2 cellular contexts compared by ENCODE assay signal in the genomic region with DNA sequence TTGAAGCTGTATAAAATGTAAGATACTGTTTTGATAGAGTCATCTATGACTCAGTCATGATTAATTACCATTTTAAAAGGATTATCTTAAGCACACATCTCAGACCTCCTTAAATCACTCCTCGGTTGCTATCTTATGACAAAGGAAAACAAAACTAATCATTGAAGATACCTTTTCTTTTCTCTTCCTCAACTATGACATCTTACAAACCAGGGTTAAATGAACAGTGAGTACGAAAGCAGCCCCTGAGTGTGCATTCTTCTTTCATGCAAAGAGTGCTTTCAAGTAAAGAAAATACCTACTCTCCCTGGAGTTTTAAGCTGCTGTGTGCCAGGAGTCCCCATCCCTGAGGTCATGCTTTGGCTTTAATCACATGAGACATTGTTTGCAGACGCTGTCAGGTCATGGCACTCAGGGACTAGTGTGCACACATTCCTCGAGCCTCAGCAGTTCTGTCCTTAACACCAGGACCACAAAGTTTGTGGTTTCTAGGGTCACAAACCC.
A peak's percentile ranks its signal among the peaks of the same experiment; 100 is the strongest.
TF ChIP-seq lines count a peak whose summit lies in the region.

No MANE protein-coding gene starts in this region.

TF ChIP-seq in HepG2, 621 proteins besides CTCF, POLR2A, EP300 and RAD21 (continues in another document):
- TF ChIP-seq ZNF781 (CRISPR knock-in tag; IDR thresholded peaks at IDR 0.05; ENCODE audit: borderline replicate concordance, not compliant biosample characterization): no peak
- no peak for TF ChIP-seq KMT2B (CRISPR knock-in tag; IDR thresholded peaks at IDR 0.05)
- TF ChIP-seq BCL6 (CRISPR knock-in tag; IDR thresholded peaks at IDR 0.05): peak; percentile 95
- no peak for TF ChIP-seq ARHGAP35 (CRISPR knock-in tag; IDR thresholded peaks at IDR 0.05; ENCODE audit: borderline replicate concordance)
- peak; percentile 32 to 63; a peak in 3 of 4 replicates for TF ChIP-seq NR2F1 (CRISPR knock-in tag; IDR thresholded peaks at IDR 0.05)
- no peak for TF ChIP-seq ZNF883 (CRISPR knock-in tag; IDR thresholded peaks at IDR 0.05; ENCODE audit: not compliant biosample characterization)
- TF ChIP-seq SAP130 (CRISPR knock-in tag; IDR thresholded peaks at IDR 0.05; ENCODE audit: low read depth): 0 out of 2 replicates have a peak, but pooled peaks have one; percentile 25
- TF ChIP-seq NR2F6 (IDR thresholded peaks at IDR 0.05): no peak
- peak; percentile 45; the same call in 1 of the 2 replicates for TF ChIP-seq NR2F6 (CRISPR knock-in tag; IDR thresholded peaks at IDR 0.05)
- peak; percentile 25; the same call in 1 of the 2 replicates for TF ChIP-seq GATAD2A (CRISPR knock-in tag; IDR thresholded peaks at IDR 0.05)
- TF ChIP-seq ZFP82 (CRISPR knock-in tag; IDR thresholded peaks at IDR 0.05; ENCODE audit: borderline replicate concordance): no peak
- peak; percentile 29; the same call in 1 of the 2 replicates for TF ChIP-seq RXRA (CRISPR knock-in tag; IDR thresholded peaks at IDR 0.05)
- peak; percentile 59; the same call in 1 of the 2 replicates for TF ChIP-seq BHLHE40 (IDR thresholded peaks at IDR 0.05; ENCODE audit: low read length)
- TF ChIP-seq, protein P1, sequence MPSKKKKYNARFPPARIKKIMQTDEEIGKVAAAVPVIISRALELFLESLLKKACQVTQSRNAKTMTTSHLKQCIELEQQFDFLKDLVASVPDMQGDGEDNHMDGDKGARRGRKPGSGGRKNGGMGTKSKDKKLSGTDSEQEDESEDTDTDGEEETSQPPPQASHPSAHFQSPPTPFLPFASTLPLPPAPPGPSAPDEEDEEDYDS (CRISPR knock-in tag; IDR thresholded peaks at IDR 0.05): no peak
- TF ChIP-seq, protein P2, sequence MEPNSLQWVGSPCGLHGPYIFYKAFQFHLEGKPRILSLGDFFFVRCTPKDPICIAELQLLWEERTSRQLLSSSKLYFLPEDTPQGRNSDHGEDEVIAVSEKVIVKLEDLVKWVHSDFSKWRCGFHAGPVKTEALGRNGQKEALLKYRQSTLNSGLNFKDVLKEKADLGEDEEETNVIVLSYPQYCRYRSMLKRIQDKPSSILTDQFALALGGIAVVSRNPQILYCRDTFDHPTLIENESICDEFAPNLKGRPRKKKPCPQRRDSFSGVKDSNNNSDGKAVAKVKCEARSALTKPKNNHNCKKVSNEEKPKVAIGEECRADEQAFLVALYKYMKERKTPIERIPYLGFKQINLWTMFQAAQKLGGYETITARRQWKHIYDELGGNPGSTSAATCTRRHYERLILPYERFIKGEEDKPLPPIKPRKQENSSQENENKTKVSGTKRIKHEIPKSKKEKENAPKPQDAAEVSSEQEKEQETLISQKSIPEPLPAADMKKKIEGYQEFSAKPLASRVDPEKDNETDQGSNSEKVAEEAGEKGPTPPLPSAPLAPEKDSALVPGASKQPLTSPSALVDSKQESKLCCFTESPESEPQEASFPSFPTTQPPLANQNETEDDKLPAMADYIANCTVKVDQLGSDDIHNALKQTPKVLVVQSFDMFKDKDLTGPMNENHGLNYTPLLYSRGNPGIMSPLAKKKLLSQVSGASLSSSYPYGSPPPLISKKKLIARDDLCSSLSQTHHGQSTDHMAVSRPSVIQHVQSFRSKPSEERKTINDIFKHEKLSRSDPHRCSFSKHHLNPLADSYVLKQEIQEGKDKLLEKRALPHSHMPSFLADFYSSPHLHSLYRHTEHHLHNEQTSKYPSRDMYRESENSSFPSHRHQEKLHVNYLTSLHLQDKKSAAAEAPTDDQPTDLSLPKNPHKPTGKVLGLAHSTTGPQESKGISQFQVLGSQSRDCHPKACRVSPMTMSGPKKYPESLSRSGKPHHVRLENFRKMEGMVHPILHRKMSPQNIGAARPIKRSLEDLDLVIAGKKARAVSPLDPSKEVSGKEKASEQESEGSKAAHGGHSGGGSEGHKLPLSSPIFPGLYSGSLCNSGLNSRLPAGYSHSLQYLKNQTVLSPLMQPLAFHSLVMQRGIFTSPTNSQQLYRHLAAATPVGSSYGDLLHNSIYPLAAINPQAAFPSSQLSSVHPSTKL (CRISPR knock-in tag; IDR thresholded peaks at IDR 0.05): peak; percentile 46
- 0 out of 2 replicates have a peak, but pooled peaks have one; percentile 31 for TF ChIP-seq SOX5 (CRISPR knock-in tag; IDR thresholded peaks at IDR 0.05; ENCODE audit: borderline replicate concordance)
- TF ChIP-seq SKI (IDR thresholded peaks at IDR 0.05; ENCODE audit: partially characterized antibody): peak; percentile 29
- no peak for TF ChIP-seq SOX13 (IDR thresholded peaks at IDR 0.05)
- TF ChIP-seq SOX13 (CRISPR knock-in tag; conservative IDR thresholded peaks at IDR 0.05 in 1 of 2, IDR thresholded peaks at IDR 0.05 in 1 of 2): peak in 1 of 2 experiments; percentile 35; a peak in 1 of 4 replicates
- TF ChIP-seq MIER3 (CRISPR knock-in tag; IDR thresholded peaks at IDR 0.05; ENCODE audit: borderline replicate concordance): 0 out of 2 replicates have a peak, but pooled peaks have one; percentile 40
- TF ChIP-seq, protein P3, sequence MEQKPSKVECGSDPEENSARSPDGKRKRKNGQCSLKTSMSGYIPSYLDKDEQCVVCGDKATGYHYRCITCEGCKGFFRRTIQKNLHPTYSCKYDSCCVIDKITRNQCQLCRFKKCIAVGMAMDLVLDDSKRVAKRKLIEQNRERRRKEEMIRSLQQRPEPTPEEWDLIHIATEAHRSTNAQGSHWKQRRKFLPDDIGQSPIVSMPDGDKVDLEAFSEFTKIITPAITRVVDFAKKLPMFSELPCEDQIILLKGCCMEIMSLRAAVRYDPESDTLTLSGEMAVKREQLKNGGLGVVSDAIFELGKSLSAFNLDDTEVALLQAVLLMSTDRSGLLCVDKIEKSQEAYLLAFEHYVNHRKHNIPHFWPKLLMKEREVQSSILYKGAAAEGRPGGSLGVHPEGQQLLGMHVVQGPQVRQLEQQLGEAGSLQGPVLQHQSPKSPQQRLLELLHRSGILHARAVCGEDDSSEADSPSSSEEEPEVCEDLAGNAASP (CRISPR knock-in tag; IDR thresholded peaks at IDR 0.05; ENCODE audit: borderline replicate concordance): peak; percentile 72; the same call in 1 of the 2 replicates
- peak; percentile 47; the same call in 1 of the 2 replicates for TF ChIP-seq RXRB (CRISPR knock-in tag; IDR thresholded peaks at IDR 0.05; ENCODE audit: borderline replicate concordance)
- TF ChIP-seq MTF2 (CRISPR knock-in tag; IDR thresholded peaks at IDR 0.05; ENCODE audit: borderline replicate concordance): no peak
- TF ChIP-seq TEAD3 (CRISPR knock-in tag; optimal IDR thresholded peaks at IDR 0.05; ENCODE audit: borderline replicate concordance): peak; percentile 50
- TF ChIP-seq RARA (CRISPR knock-in tag; IDR thresholded peaks at IDR 0.05): peak; percentile 71
- no peak for TF ChIP-seq FOXA1 (IDR thresholded peaks at IDR 0.05)
- peak; percentile 29; the same call in 1 of the 2 replicates for TF ChIP-seq FOXA1 (CRISPR knock-in tag; IDR thresholded peaks at IDR 0.05)

TF ChIP-seq in GM23338, 12 proteins besides CTCF, POLR2A, EP300 and RAD21:
- TF ChIP-seq, protein P4, sequence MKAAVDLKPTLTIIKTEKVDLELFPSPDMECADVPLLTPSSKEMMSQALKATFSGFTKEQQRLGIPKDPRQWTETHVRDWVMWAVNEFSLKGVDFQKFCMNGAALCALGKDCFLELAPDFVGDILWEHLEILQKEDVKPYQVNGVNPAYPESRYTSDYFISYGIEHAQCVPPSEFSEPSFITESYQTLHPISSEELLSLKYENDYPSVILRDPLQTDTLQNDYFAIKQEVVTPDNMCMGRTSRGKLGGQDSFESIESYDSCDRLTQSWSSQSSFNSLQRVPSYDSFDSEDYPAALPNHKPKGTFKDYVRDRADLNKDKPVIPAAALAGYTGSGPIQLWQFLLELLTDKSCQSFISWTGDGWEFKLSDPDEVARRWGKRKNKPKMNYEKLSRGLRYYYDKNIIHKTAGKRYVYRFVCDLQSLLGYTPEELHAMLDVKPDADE (IDR thresholded peaks at IDR 0.05): no peak
- no peak for TF ChIP-seq ZNF331 (CRISPR knock-in tag; IDR thresholded peaks at IDR 0.05; ENCODE audit: low read depth)
